ENCODE assay signal across 27 cellular contexts in genomic region chr11:61976813-61977475, GRCh38. TPM values are rescaled to one million over a fixed set of nuclear protein-coding genes. Genes with fewer than 3 reads are reported as not detected.
DNase-seq lines count a peak whose midpoint lies in the region; ATAC-seq, FAIRE-seq and TF ChIP-seq lines count a peak whose summit lies in the region.
"Had no signal": no experiment of that assay in that cellular context is flagged by ENCODE, and none has a peak within 500 bp of the region (broad histone marks: within the 10 kb centered on the region; RNA-seq: fewer than 3 reads in every experiment).

No MANE protein-coding gene starts in this region.

- H3K9me3 Mint-ChIP-seq in chondrocyte (ENCODE audit: low read depth): no peaks in the 10 kb centered on the region
- H3K9me3 Mint-ChIP-seq: activated naive CD4-positive, alpha-beta T cell treated with anti-CD3 and anti-CD28 coated beads, Interleukin-2, amount 10 ng/mL, durations not matched to agents 7 days and 5 days; stimulated activated naive CD8-positive, alpha-beta T cell treated with anti-CD3 and anti-CD28 coated beads, Interleukin-15, amount 100 ng/mL, for 72 hours had no signal

- TF ChIP-seq RAD21 in liver (IDR thresholded peaks at IDR 0.05) (no peak), HepG2 (CRISPR knock-in tag; IDR thresholded peaks at IDR 0.05) (no peak)

- H3K4me3 Mint-ChIP-seq in chondrocyte (ENCODE audit: unreplicated experiment): no peak overlapping the region
- H3K4me3 Mint-ChIP-seq: activated naive CD4-positive, alpha-beta T cell treated with anti-CD3 and anti-CD28 coated beads, Interleukin-2, amount 10 ng/mL, durations not matched to agents 7 days and 5 days; stimulated activated naive CD8-positive, alpha-beta T cell treated with anti-CD3 and anti-CD28 coated beads, Interleukin-15, amount 100 ng/mL, for 72 hours had no signal

- in situ Hi-C loops in HepG2 (cut with HindIII; ENCODE audit: extremely low pct_ligation_motif_present, low pct_unique_long_range_greater_than_20kb): no loop called here

- peaks cover 24 to 84% (median 60%) of the 10 kb centered on the region in 4 donors for H3K4me1 ChIP-seq in liver (ENCODE audit: control insufficient read depth in 4 of 4, insufficient read depth in 4 of 4, low read length in 3 of 4)
- H3K4me1 ChIP-seq in HepG2 (ENCODE audit: insufficient read depth, low read length): peaks cover 98% of the 10 kb centered on the region
- peaks cover 21 to 28% of the 10 kb centered on the region in 2 experiments for H3K4me1 ChIP-seq in neutrophil (ENCODE audit: control insufficient read depth in 1 of 2, insufficient read depth in 1 of 2, low read depth in 1 of 2, low read length in 1 of 2)
- H3K4me1 ChIP-seq in prostate gland (replicated peaks): peaks cover 23% of the 10 kb centered on the region

- DNase-seq in HepG2 (ENCODE audit: low spot score) (no peak), chondrocyte (ENCODE audit: low spot score) (no peak), prostate gland (ENCODE audit: low spot score) (no peak), NCI-H526 treated with DMSO at 0.1 percent for 48 hours (lab: John Stamatoyannopoulos, UW) (no peak), NCI-H187 (lab: John Stamatoyannopoulos, UW) (no peak)
- no peak for DNase-seq in stimulated activated CD4-positive, alpha-beta T cell treated with anti-CD3 and anti-CD28 coated beads, Interleukin-12 subunit alpha, Interleukin-12 subunit beta, amount 100 ng/mL, for 4 hours
- DNase-seq: activated CD4-positive, alpha-beta T cell treated with anti-CD3 and anti-CD28 coated beads, Interleukin-2, amount 50 U/mL, for 4 hours; activated naive CD4-positive, alpha-beta T cell treated with anti-CD3 and anti-CD28 coated beads, Interleukin-2, amount 10 ng/mL, durations not matched to agents 7 days and 5 days; amygdala; central memory CD4-positive, alpha-beta T cell; DMS153; GDM1; heart left ventricle; mucosa of descending colon; NCI-H1105; NCI-H2081; NCI-H510A treated with DMSO at 0.1 percent for 48 hours; RPMI8226; SK-N-SH; stimulated activated naive CD8-positive, alpha-beta T cell treated with anti-CD3 and anti-CD28 coated beads, Interleukin-15, amount 100 ng/mL, for 72 hours; transverse colon; WERI-Rb-1 had no signal

- H3K9me3 ChIP-seq in liver (ENCODE audit: control insufficient read depth in 4 of 4, low read length in 3 of 4): no peaks in the 10 kb centered on the region
- H3K9me3 ChIP-seq in HepG2 (ENCODE audit: low read length): no peaks in the 10 kb centered on the region
- H3K9me3 ChIP-seq in neutrophil: no peaks in the 10 kb centered on the region
- H3K9me3 ChIP-seq in prostate gland: no peaks in the 10 kb centered on the region
- H3K9me3 ChIP-seq: heart left ventricle, mucosa of descending colon, SK-N-SH, transverse colon had no signal

- H3K4me2 ChIP-seq in HepG2 (ENCODE audit: low read depth, low read length): no peak overlapping the region
- H3K4me2 ChIP-seq: SK-N-SH had no signal

- H3K27me3 Mint-ChIP-seq in chondrocyte (ENCODE audit: low read depth): no peaks in the 10 kb centered on the region
- H3K27me3 Mint-ChIP-seq: activated naive CD4-positive, alpha-beta T cell treated with anti-CD3 and anti-CD28 coated beads, Interleukin-2, amount 10 ng/mL, durations not matched to agents 7 days and 5 days; stimulated activated naive CD8-positive, alpha-beta T cell treated with anti-CD3 and anti-CD28 coated beads, Interleukin-15, amount 100 ng/mL, for 72 hours had no signal

- H3K9ac ChIP-seq in liver (ENCODE audit: low read depth in 1 of 2, low read length in 2 of 2) (peak overlapping the region; percentile 83 to 96), HepG2 (ENCODE audit: insufficient read depth, low read depth, low read length) (no peak overlapping the region)
- H3K9ac ChIP-seq: SK-N-SH had no signal

- TF ChIP-seq POLR2A in HepG2 (IDR thresholded peaks at IDR 0.05; ENCODE audit: insufficient read depth in 1 of 2, low read depth in 2 of 2, low read length in 2 of 2) (no peak), prostate gland (IDR thresholded peaks at IDR 0.05) (no peak)

- H3K27ac ChIP-seq in liver (ENCODE audit: low read depth in 1 of 2, low read length in 2 of 2): peak overlapping the region; percentile 89 to 92
- no peak overlapping the region for H3K27ac ChIP-seq in HepG2 (ENCODE audit: extremely low read length, insufficient read depth, low read length)
- H3K27ac ChIP-seq in neutrophil: peak overlapping the region; percentile 43
- no peak overlapping the region for H3K27ac ChIP-seq in prostate gland
- H3K27ac ChIP-seq: WERI-Rb-1 had no signal

- no peak overlapping the region for H2AFZ ChIP-seq in HepG2 (ENCODE audit: low read length)

- intact Hi-C loops in HepG2 (cut with micrococcal nuclease; ENCODE audit: unreplicated experiment): no loop called here
- intact Hi-C loops in prostate gland (cut with DNase I): no loop called here

- peak overlapping the region; percentile 54 to 80 (median 73) for H3K4me3 ChIP-seq in liver (ENCODE audit: low read depth in 1 of 3, low read length in 3 of 3)
- H3K4me3 ChIP-seq in HepG2 (replicated peaks in 1 of 3; ENCODE audit: insufficient read depth in 1 of 3, low read depth in 2 of 3, low read length in 3 of 3): no peak overlapping the region
- no peak overlapping the region for H3K4me3 ChIP-seq in neutrophil (ENCODE audit: low read depth in 1 of 2, low read length in 1 of 2)
- no peak overlapping the region for H3K4me3 ChIP-seq in prostate gland
- H3K4me3 ChIP-seq: heart left ventricle, mucosa of descending colon, transverse colon had no signal

- TF ChIP-seq EP300 in HepG2 (IDR thresholded peaks at IDR 0.05; ENCODE audit: low read depth in 2 of 2, low read length in 2 of 2) (no peak), HepG2 (CRISPR knock-in tag; IDR thresholded peaks at IDR 0.05; ENCODE audit: borderline replicate concordance) (no peak)

- no peaks in the 10 kb centered on the region for H3K27me3 ChIP-seq in liver (ENCODE audit: control insufficient read depth in 4 of 4, insufficient read depth in 4 of 4, low read length in 3 of 4)
- no peaks in the 10 kb centered on the region; a peak in 1 of 5 replicates for H3K27me3 ChIP-seq in HepG2 (ENCODE audit: control insufficient read depth in 1 of 2, insufficient read depth in 2 of 2, low read length in 2 of 2)
- H3K27me3 ChIP-seq in neutrophil: peaks cover 48% of the 10 kb centered on the region
- H3K27me3 ChIP-seq in prostate gland (replicated peaks; ENCODE audit: insufficient read depth): no peaks in the 10 kb centered on the region
- H3K27me3 ChIP-seq: heart left ventricle, transverse colon had no signal

- H3K36me3 ChIP-seq in liver (ENCODE audit: control insufficient read depth in 4 of 4, insufficient read depth in 3 of 4, low read depth in 1 of 4, low read length in 3 of 4) (no peaks in the 10 kb centered on the region), HepG2 (replicated peaks in 1 of 2; ENCODE audit: control insufficient read depth in 1 of 2, insufficient read depth in 2 of 2, low read length in 2 of 2) (no peaks in the 10 kb centered on the region), neutrophil (no peaks in the 10 kb centered on the region), prostate gland (no peaks in the 10 kb centered on the region)
- H3K36me3 ChIP-seq: heart left ventricle, transverse colon, WERI-Rb-1 had no signal

- peaks cover 75% of the 10 kb centered on the region for H3K4me1 Mint-ChIP-seq in chondrocyte (ENCODE audit: low read depth)

- TF ChIP-seq CTCF in liver (IDR thresholded peaks at IDR 0.05; ENCODE audit: low read depth, low read length, missing input control): no peak
- no peak for TF ChIP-seq CTCF in HepG2 (CRISPR knock-in tag; IDR thresholded peaks at IDR 0.05)
- no peak for TF ChIP-seq CTCF in chondrocyte (IDR thresholded peaks at IDR 0.05)
- no peak for TF ChIP-seq CTCF in neutrophil (IDR thresholded peaks at IDR 0.05)
- no peak for TF ChIP-seq CTCF in prostate gland (IDR thresholded peaks at IDR 0.05)

- peak overlapping the region; percentile 9 for H3K27ac Mint-ChIP-seq in chondrocyte (ENCODE audit: unreplicated experiment)
- H3K27ac Mint-ChIP-seq: activated naive CD4-positive, alpha-beta T cell treated with anti-CD3 and anti-CD28 coated beads, Interleukin-2, amount 10 ng/mL, durations not matched to agents 7 days and 5 days had no signal

- WGBS in liver: 57% methylated on average over 7 of the region's 7 CpGs
- whole genome bisulfite sequencing in HepG2 (ENCODE audit: low lambda C conversion rate): 82% methylated on average over 5 of the region's 7 CpGs
- WGBS in prostate gland: 82% methylated on average over 7 of the region's 7 CpGs

- no peaks in the 10 kb centered on the region for H3K79me2 ChIP-seq in HepG2 (ENCODE audit: insufficient read depth, low read length)

- no TSS peak for BruUV-seq in HepG2 (replicated peaks; lab: Mats Ljungman, UMichigan)

- no peaks in the 10 kb centered on the region for H4K20me1 ChIP-seq in HepG2 (ENCODE audit: insufficient read depth, low read length)

- no peaks in the 10 kb centered on the region for H3K36me3 Mint-ChIP-seq in chondrocyte (ENCODE audit: low read depth)

- FAIRE-seq in HepG2 (lab: Jason Lieb, UNC): no peak
- FAIRE-seq: GM18507, H54 had no signal

- CTCF ChIA-PET in HepG2 (lab: Yijun Ruan, JAX; ENCODE audit: low intra/inter-chr PET ratio, low total read pairs): no interaction called here

- POLR2A ChIA-PET in HepG2 (lab: Yijun Ruan, JAX): interaction anchor here (1.2 to 14.8 kb wide), 3 partner anchors 12 to 34 kb away, joined by 3 to 518 read pairs (median 170); partner anchors contain the start of gene FTH1

- ATAC-seq in HepG2: no peak
- ATAC-seq: heart left ventricle; mucosa of descending colon; stimulated activated naive CD8-positive, alpha-beta T cell treated with anti-CD3 and anti-CD28 coated beads, Interleukin-15, amount 100 ng/mL, for 72 hours had no signal

RNA-seq across cellular contexts. Expression of gene FTH1, which starts 9.5 kb away (rescaled TPM):
- total RNA-seq in liver (100 to 1,000 TPM; 592 to 949 TPM), HepG2 (2016; rRNA removed; fragmentation: Illumina TruSeq; extraction: Trizol) (544 and 607 TPM in 2 replicates), chondrocyte (3,793 to 4,450 TPM (median 3,807 TPM) in 3 replicates), prostate gland (1,000 to 10,000 TPM; 1,344 to 1,560 TPM)
- polyA plus RNA-seq in liver (1,000 to 10,000 TPM; 3,401 to 4,630 TPM), HepG2 (2011; rRNA removed) (760 and 802 TPM in 2 replicates)
- 3,105 and 3,667 TPM in 2 replicates for total RNA-seq in HepG2 (2016; cell fraction: cytosol; rRNA removed; fragmentation: Illumina TruSeq; extraction: Trizol; ENCODE audit: low read depth)
- 481 and 554 TPM in 2 replicates for total RNA-seq in HepG2 (2016; cell fraction: insoluble cytoplasmic fraction; rRNA removed; fragmentation: Illumina TruSeq; extraction: Trizol)
- total RNA-seq in HepG2 (2016; cell fraction: membrane; rRNA removed; fragmentation: Illumina TruSeq; extraction: Trizol): 4,411 and 4,459 TPM in 2 replicates
- total RNA-seq in HepG2 (2016; cell fraction: nucleus; rRNA removed; fragmentation: Illumina TruSeq; extraction: Trizol): 460 and 546 TPM in 2 replicates
- polyA plus RNA-seq in HepG2 (2011; cell fraction: cytosol; rRNA removed): 904 and 962 TPM in 2 replicates
- polyA plus RNA-seq in HepG2 (2011; cell fraction: nucleus; rRNA removed): 547 and 633 TPM in 2 replicates
- polyA plus RNA-seq in HepG2 (2012): 4,160 and 4,286 TPM in 2 replicates
- 74,852 and 83,301 TPM in 2 replicates for polyA plus RNA-seq in HepG2 (2016; cell fraction: cytosol; fragmentation: Illumina TruSeq; extraction: Trizol; ENCODE audit: low read depth)
- polyA plus RNA-seq in HepG2 (2016; cell fraction: insoluble cytoplasmic fraction; fragmentation: Illumina TruSeq; extraction: Trizol; ENCODE audit: low read depth): 2,697 and 2,813 TPM in 2 replicates
- 37,583 and 39,786 TPM in 2 replicates for polyA plus RNA-seq in HepG2 (2016; cell fraction: membrane; fragmentation: Illumina TruSeq; extraction: Trizol; ENCODE audit: low read depth)
- polyA plus RNA-seq in HepG2 (2016; cell fraction: nucleus; fragmentation: Illumina TruSeq; extraction: Trizol; ENCODE audit: insufficient read depth, low read depth): 2,546 and 3,012 TPM in 2 replicates
- polyA minus RNA-seq in HepG2 (2011; rRNA and poly(A)+ RNA removed; ENCODE audit: low replicate concordance): 361 and 877 TPM in 2 replicates
- polyA minus RNA-seq in HepG2 (2011; cell fraction: cytosol; rRNA and poly(A)+ RNA removed): 693 and 773 TPM in 2 replicates
- polyA minus RNA-seq in HepG2 (2011; cell fraction: nucleus; rRNA and poly(A)+ RNA removed): 191 and 263 TPM in 2 replicates

RNA-seq across cellular contexts. Expression of gene BEST1, which starts 26.8 kb away (rescaled TPM):
- total RNA-seq in liver: 1 to 10 TPM; 1.3 to 1.6 TPM
- polyA plus RNA-seq in liver: under 1 TPM; 0.22 to 0.85 TPM
- total RNA-seq in HepG2 (2016; rRNA removed; fragmentation: Illumina TruSeq; extraction: Trizol): 0.09 TPM in 1 of 2 replicates, not detected in the other
- total RNA-seq in HepG2 (2016; cell fraction: cytosol; rRNA removed; fragmentation: Illumina TruSeq; extraction: Trizol; ENCODE audit: low read depth): 0.09 and 0.10 TPM in 2 replicates
- total RNA-seq in HepG2 (2016; cell fraction: insoluble cytoplasmic fraction; rRNA removed; fragmentation: Illumina TruSeq; extraction: Trizol): 0.09 TPM in 1 of 2 replicates, not detected in the other
- 0.06 and 0.07 TPM in 2 replicates for total RNA-seq in HepG2 (2016; cell fraction: membrane; rRNA removed; fragmentation: Illumina TruSeq; extraction: Trizol)
- total RNA-seq in HepG2 (2016; cell fraction: nucleus; rRNA removed; fragmentation: Illumina TruSeq; extraction: Trizol): 0.13 and 0.16 TPM in 2 replicates
- 0.65 and 2.3 TPM in 2 replicates for polyA plus RNA-seq in HepG2 (2011; rRNA removed)
- 0.24 and 0.96 TPM in 2 replicates for polyA plus RNA-seq in HepG2 (2011; cell fraction: cytosol; rRNA removed)
- 2.9 and 8.0 TPM in 2 replicates for polyA plus RNA-seq in HepG2 (2011; cell fraction: nucleus; rRNA removed)
- 1.1 and 1.9 TPM in 2 replicates for polyA plus RNA-seq in HepG2 (2012)
- 1.3 and 1.4 TPM in 2 replicates for polyA plus RNA-seq in HepG2 (2016; cell fraction: cytosol; fragmentation: Illumina TruSeq; extraction: Trizol; ENCODE audit: low read depth)
- 0.07 TPM in 1 of 2 replicates, not detected in the other for polyA plus RNA-seq in HepG2 (2016; cell fraction: insoluble cytoplasmic fraction; fragmentation: Illumina TruSeq; extraction: Trizol; ENCODE audit: low read depth)
- 0.37 and 0.43 TPM in 2 replicates for polyA plus RNA-seq in HepG2 (2016; cell fraction: membrane; fragmentation: Illumina TruSeq; extraction: Trizol; ENCODE audit: low read depth)
- polyA plus RNA-seq in HepG2 (2016; cell fraction: nucleus; fragmentation: Illumina TruSeq; extraction: Trizol; ENCODE audit: insufficient read depth, low read depth): not detected in 2 replicates
- 0.28 and 1.6 TPM in 2 replicates for polyA minus RNA-seq in HepG2 (2011; rRNA and poly(A)+ RNA removed; ENCODE audit: low replicate concordance)
- polyA minus RNA-seq in HepG2 (2011; cell fraction: cytosol; rRNA and poly(A)+ RNA removed): 0.44 and 0.79 TPM in 2 replicates
- 1.7 and 6.0 TPM in 2 replicates for polyA minus RNA-seq in HepG2 (2011; cell fraction: nucleus; rRNA and poly(A)+ RNA removed)
- total RNA-seq in chondrocyte: 1.3 to 4.5 TPM (median 2.8 TPM) in 3 replicates
- total RNA-seq in prostate gland: 10 to 100 TPM in 1 of 2 donors, 1 to 10 TPM in 1; 1.5 to 18.0 TPM
- total RNA-seq: T-helper 2 cell treated with Interferon-gamma antibody and Interleukin-4, amounts not matched to agents 100 ng/mL and 5 ng/mL, for 36 hours had no signal

RNA-seq across cellular contexts. Expression of gene RAB3IL1, which starts 59.6 kb away (rescaled TPM):
- 10 to 100 TPM in 1 of 2 donors, 1 to 10 TPM in 1; 5.0 to 41.6 TPM for total RNA-seq in liver
- 1 to 10 TPM; 2.1 to 5.8 TPM for polyA plus RNA-seq in liver
- total RNA-seq in HepG2 (2016; rRNA removed; fragmentation: Illumina TruSeq; extraction: Trizol): 1.2 and 1.3 TPM in 2 replicates
- 0.61 and 2.5 TPM in 2 replicates for total RNA-seq in HepG2 (2016; cell fraction: cytosol; rRNA removed; fragmentation: Illumina TruSeq; extraction: Trizol; ENCODE audit: low read depth)
- 1.2 and 1.4 TPM in 2 replicates for total RNA-seq in HepG2 (2016; cell fraction: insoluble cytoplasmic fraction; rRNA removed; fragmentation: Illumina TruSeq; extraction: Trizol)
- total RNA-seq in HepG2 (2016; cell fraction: membrane; rRNA removed; fragmentation: Illumina TruSeq; extraction: Trizol): 1.2 and 1.4 TPM in 2 replicates
- 0.72 and 0.84 TPM in 2 replicates for total RNA-seq in HepG2 (2016; cell fraction: nucleus; rRNA removed; fragmentation: Illumina TruSeq; extraction: Trizol)
- 2.0 and 2.2 TPM in 2 replicates for polyA plus RNA-seq in HepG2 (2011; rRNA removed)
- 1.3 and 3.0 TPM in 2 replicates for polyA plus RNA-seq in HepG2 (2011; cell fraction: cytosol; rRNA removed)
- polyA plus RNA-seq in HepG2 (2011; cell fraction: nucleus; rRNA removed): 2.5 and 3.7 TPM in 2 replicates
- 1.4 and 2.3 TPM in 2 replicates for polyA plus RNA-seq in HepG2 (2012)
- 1.5 and 1.7 TPM in 2 replicates for polyA plus RNA-seq in HepG2 (2016; cell fraction: cytosol; fragmentation: Illumina TruSeq; extraction: Trizol; ENCODE audit: low read depth)
- 1.9 and 2.5 TPM in 2 replicates for polyA plus RNA-seq in HepG2 (2016; cell fraction: insoluble cytoplasmic fraction; fragmentation: Illumina TruSeq; extraction: Trizol; ENCODE audit: low read depth)
- polyA plus RNA-seq in HepG2 (2016; cell fraction: membrane; fragmentation: Illumina TruSeq; extraction: Trizol; ENCODE audit: low read depth): 1.9 and 2.3 TPM in 2 replicates
- polyA plus RNA-seq in HepG2 (2016; cell fraction: nucleus; fragmentation: Illumina TruSeq; extraction: Trizol; ENCODE audit: insufficient read depth, low read depth): 2.9 and 6.6 TPM in 2 replicates
- 2.6 and 7.7 TPM in 2 replicates for polyA minus RNA-seq in HepG2 (2011; rRNA and poly(A)+ RNA removed; ENCODE audit: low replicate concordance)
- 2.8 and 11.9 TPM in 2 replicates for polyA minus RNA-seq in HepG2 (2011; cell fraction: cytosol; rRNA and poly(A)+ RNA removed)
- polyA minus RNA-seq in HepG2 (2011; cell fraction: nucleus; rRNA and poly(A)+ RNA removed): 1.1 and 1.3 TPM in 2 replicates
- total RNA-seq in chondrocyte: 9.7 to 24.7 TPM (median 24.1 TPM) in 3 replicates
- 10 to 100 TPM in 1 of 2 donors, 1 to 10 TPM in 1; 3.5 to 53.0 TPM for total RNA-seq in prostate gland
- total RNA-seq: T-helper 2 cell treated with Interferon-gamma antibody and Interleukin-4, amounts not matched to agents 100 ng/mL and 5 ng/mL, for 36 hours had no signal

Comparison
In these comparisons a context has a peak if more than half of its experiments do, and no peak if none do; other contexts are left out.
1. H3K27ac ChIP-seq: peak in liver (2 of 2) and neutrophil (single experiment); none in HepG2 (single experiment) and prostate gland (0 of 2).
2. H3K4me3 ChIP-seq: peak in liver (3 of 3); none in HepG2 (0 of 3), neutrophil (0 of 2) and prostate gland (0 of 2).